In the genomic region with DNA sequence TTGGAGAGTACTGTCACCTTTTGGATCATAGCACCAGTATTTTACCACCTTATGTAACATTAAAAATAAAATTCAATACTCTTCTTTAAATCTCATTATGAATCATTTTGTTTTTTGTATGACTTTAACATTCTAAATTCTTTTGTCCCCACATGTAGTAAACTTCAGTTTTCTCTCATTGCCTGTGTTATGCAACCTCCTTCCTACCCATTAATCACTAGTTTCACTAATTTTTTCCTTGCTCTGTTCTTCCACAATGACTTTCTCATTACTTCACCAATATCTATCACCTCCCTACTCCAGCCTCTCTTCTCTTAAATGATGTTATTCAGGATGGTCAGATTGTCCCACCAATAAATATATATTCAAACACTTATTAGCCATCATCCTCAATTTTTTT, we compare ENCODE assay signal across 22 cellular contexts.
A peak's percentile ranks its signal among the peaks of the same experiment; 100 is the strongest.
DNase-seq lines count a peak whose midpoint lies in the region; ATAC-seq and TF ChIP-seq lines count a peak whose summit lies in the region.
"Had no signal": no experiment of that assay in that cellular context is flagged by ENCODE, and none has a peak within 500 bp of the region (broad histone marks: within the 10 kb centered on the region; RNA-seq: fewer than 3 reads in every experiment).

No MANE protein-coding gene starts in this region.

- H3K27ac ChIP-seq in HEK293 (ENCODE audit: extremely low read depth, low read depth, low read length) (no peak overlapping the region), brain microvascular endothelial cell (no peak overlapping the region)
- H3K27ac ChIP-seq: tibial nerve had no signal

- H3K27ac Mint-ChIP-seq in activated T-cell treated with anti-CD3 and anti-CD28 coated beads, Interleukin-2, amount 50 U/mL, for 24 hours: peak overlapping the region; percentile 67
- H3K27ac Mint-ChIP-seq in activated naive CD8-positive, alpha-beta T cell treated with anti-CD3 and anti-CD28 coated beads, Interleukin-2, amount 50 U/mL, for 24 hours: peak overlapping the region; percentile 8
- peak overlapping the region; percentile 8 for H3K27ac Mint-ChIP-seq in stimulated activated effector memory CD8-positive, alpha-beta T cell treated with anti-CD3 and anti-CD28 coated beads, Interleukin-12 subunit alpha, Interleukin-12 subunit beta, amount 100 ng/mL, for 72 hours

- no peaks in the 10 kb centered on the region for H3K4me1 ChIP-seq in HEK293 (ENCODE audit: control insufficient read depth, insufficient read depth, low read length)
- H3K4me1 ChIP-seq: BE2C, heart left ventricle, tibial nerve had no signal

- no peaks in the 10 kb centered on the region for H3K27me3 Mint-ChIP-seq in activated T-cell treated with anti-CD3 and anti-CD28 coated beads, Interleukin-2, amount 50 U/mL, for 24 hours
- no peaks in the 10 kb centered on the region for H3K27me3 Mint-ChIP-seq in activated naive CD8-positive, alpha-beta T cell treated with anti-CD3 and anti-CD28 coated beads, Interleukin-2, amount 50 U/mL, for 24 hours
- H3K27me3 Mint-ChIP-seq: activated CD4-positive, alpha-beta T cell treated with anti-CD3 and anti-CD28 coated beads for 36 hours; natural killer cell treated with Interleukin-12 subunit alpha and Interleukin-12 subunit beta and Interleukin-15 and Interleukin-18, amount 100 ng/mL, for 72 hours had no signal

- no peak overlapping the region for H3K4me3 ChIP-seq in HEK293 (ENCODE audit: low read depth, low read length)
- H3K4me3 ChIP-seq in brain microvascular endothelial cell (ENCODE audit: low read depth, low read length): no peak overlapping the region
- H3K4me3 ChIP-seq: heart left ventricle, mucosa of descending colon, tibial nerve had no signal

- H3K4me3 Mint-ChIP-seq in activated T-cell treated with anti-CD3 and anti-CD28 coated beads, Interleukin-2, amount 50 U/mL, for 24 hours: no peak overlapping the region
- no peak overlapping the region for H3K4me3 Mint-ChIP-seq in activated naive CD8-positive, alpha-beta T cell treated with anti-CD3 and anti-CD28 coated beads, Interleukin-2, amount 50 U/mL, for 24 hours
- H3K4me3 Mint-ChIP-seq in stimulated activated effector memory CD8-positive, alpha-beta T cell treated with anti-CD3 and anti-CD28 coated beads, Interleukin-12 subunit alpha, Interleukin-12 subunit beta, amount 100 ng/mL, for 72 hours: no peak overlapping the region
- H3K4me3 Mint-ChIP-seq: activated CD4-positive, alpha-beta T cell treated with anti-CD3 and anti-CD28 coated beads for 36 hours; brain; natural killer cell treated with Interleukin-12 subunit alpha and Interleukin-12 subunit beta and Interleukin-15 and Interleukin-18, amount 100 ng/mL, for 72 hours had no signal

- H3K9me3 ChIP-seq in HEK293 (ENCODE audit: control insufficient read depth, insufficient read depth, low read depth, low read length): no peaks in the 10 kb centered on the region
- H3K9me3 ChIP-seq: BE2C, heart left ventricle, mucosa of descending colon, tibial nerve had no signal

- H3K4me1 Mint-ChIP-seq in activated T-cell treated with anti-CD3 and anti-CD28 coated beads, Interleukin-2, amount 50 U/mL, for 24 hours (ENCODE audit: low read depth): peaks cover 14% of the 10 kb centered on the region
- H3K4me1 Mint-ChIP-seq in activated naive CD8-positive, alpha-beta T cell treated with anti-CD3 and anti-CD28 coated beads, Interleukin-2, amount 50 U/mL, for 24 hours: peaks cover 6% of the 10 kb centered on the region
- peaks cover 6% of the 10 kb centered on the region for H3K4me1 Mint-ChIP-seq in stimulated activated effector memory CD8-positive, alpha-beta T cell treated with anti-CD3 and anti-CD28 coated beads, Interleukin-12 subunit alpha, Interleukin-12 subunit beta, amount 100 ng/mL, for 72 hours
- H3K4me1 Mint-ChIP-seq: brain had no signal

- no peaks in the 10 kb centered on the region for H3K27me3 ChIP-seq in brain microvascular endothelial cell (replicated peaks)
- H3K27me3 ChIP-seq: BE2C, heart left ventricle, tibial nerve had no signal

- TF ChIP-seq CTCF in HEK293 (tag by site-specific recombination; IDR thresholded peaks at IDR 0.05) (no peak), brain microvascular endothelial cell (IDR thresholded peaks at IDR 0.05; ENCODE audit: low read depth, low read length, missing control alignments) (no peak)

- in situ Hi-C loops in brain microvascular endothelial cell (cut with HindIII; ENCODE audit: low pct_ligation_motif_present, low sequenced_read_pairs): no loop called here

- H3K36me3 Mint-ChIP-seq in activated T-cell treated with anti-CD3 and anti-CD28 coated beads, Interleukin-2, amount 50 U/mL, for 24 hours (ENCODE audit: low read depth): peaks cover 98% of the 10 kb centered on the region
- H3K36me3 Mint-ChIP-seq in activated naive CD8-positive, alpha-beta T cell treated with anti-CD3 and anti-CD28 coated beads, Interleukin-2, amount 50 U/mL, for 24 hours (ENCODE audit: low read depth): peaks cover 53% of the 10 kb centered on the region
- peaks cover 99% of the 10 kb centered on the region for H3K36me3 Mint-ChIP-seq in stimulated activated effector memory CD8-positive, alpha-beta T cell treated with anti-CD3 and anti-CD28 coated beads, Interleukin-12 subunit alpha, Interleukin-12 subunit beta, amount 100 ng/mL, for 72 hours

- CTCF ChIA-PET in HEK293 (lab: Yijun Ruan, JAX): interaction anchor here (0.6 kb wide), 1 partner anchor 8 kb away, joined by 3 read pairs; no protein-coding TSS in a partner anchor

- H3K36me3 ChIP-seq in HEK293 (ENCODE audit: control insufficient read depth in 2 of 2, insufficient read depth in 1 of 2, low read length in 2 of 2): peaks cover 74 to 92% of the 10 kb centered on the region in 2 experiments
- peaks cover 63% of the 10 kb centered on the region for H3K36me3 ChIP-seq in brain microvascular endothelial cell (replicated peaks)

- POLR2A ChIA-PET in HEK293 (lab: Yijun Ruan, JAX): no interaction called here

- no peak for ATAC-seq in activated naive CD8-positive, alpha-beta T cell treated with anti-CD3 and anti-CD28 coated beads, Interleukin-2, amount 50 U/mL, for 24 hours
- no peak for ATAC-seq in stimulated activated effector memory CD8-positive, alpha-beta T cell treated with anti-CD3 and anti-CD28 coated beads, Interleukin-12 subunit alpha, Interleukin-12 subunit beta, amount 100 ng/mL, for 72 hours
- ATAC-seq in HG02973 (IDR thresholded peaks at IDR 0.05; ENCODE audit: unreplicated experiment): no peak
- ATAC-seq: activated CD4-positive, alpha-beta T cell treated with anti-CD3 and anti-CD28 coated beads for 36 hours; heart left ventricle; mucosa of descending colon; natural killer cell treated with Interleukin-12 subunit alpha and Interleukin-12 subunit beta and Interleukin-15 and Interleukin-18, amount 100 ng/mL, for 72 hours had no signal

- H3K9me3 Mint-ChIP-seq in activated T-cell treated with anti-CD3 and anti-CD28 coated beads, Interleukin-2, amount 50 U/mL, for 24 hours: no peaks in the 10 kb centered on the region
- H3K9me3 Mint-ChIP-seq in activated naive CD8-positive, alpha-beta T cell treated with anti-CD3 and anti-CD28 coated beads, Interleukin-2, amount 50 U/mL, for 24 hours: no peaks in the 10 kb centered on the region
- H3K9me3 Mint-ChIP-seq in stimulated activated effector memory CD8-positive, alpha-beta T cell treated with anti-CD3 and anti-CD28 coated beads, Interleukin-12 subunit alpha, Interleukin-12 subunit beta, amount 100 ng/mL, for 72 hours: no peaks in the 10 kb centered on the region
- H3K9me3 Mint-ChIP-seq: brain; natural killer cell treated with Interleukin-12 subunit alpha and Interleukin-12 subunit beta and Interleukin-15 and Interleukin-18, amount 100 ng/mL, for 72 hours had no signal

- DNase-seq in activated T-cell treated with anti-CD3 and anti-CD28 coated beads, Interleukin-2, amount 50 U/mL, for 24 hours: no peak
- DNase-seq in activated T-cell treated with anti-CD3 and anti-CD28 coated beads, Interleukin-2, amount 50 U/mL, for 1 hour: no peak
- DNase-seq in activated naive CD8-positive, alpha-beta T cell treated with anti-CD3 and anti-CD28 coated beads, Interleukin-2, amount 50 U/mL, for 24 hours: no peak
- DNase-seq in stimulated activated effector memory CD8-positive, alpha-beta T cell treated with anti-CD3 and anti-CD28 coated beads, Interleukin-12 subunit alpha, Interleukin-12 subunit beta, amount 100 ng/mL, for 72 hours (ENCODE audit: low spot score in 2 of 2): no peak
- no peak for DNase-seq in NCI-H2029 (lab: John Stamatoyannopoulos, UW)
- DNase-seq in brain microvascular endothelial cell: no peak
- DNase-seq: activated CD4-positive, alpha-beta T cell treated with anti-CD3 and anti-CD28 coated beads for 36 hours; BE2C; foreskin fibroblast; heart left ventricle; Karpas-422; mucosa of descending colon; NCI-H1048; NCI-H1694 treated with DMSO at 0.1 percent for 48 hours; NCI-H2171 treated with DMSO at 0.1 percent for 48 hours; NCI-H524 treated with DMSO at 0.1 percent for 48 hours; SHP77 had no signal

TF ChIP-seq in HEK293, 187 proteins besides CTCF, POLR2A, EP300 and RAD21:
- TF ChIP-seq PRDM1 (tag by site-specific recombination; IDR thresholded peaks at IDR 0.05) (0 out of 2 replicates have a peak, but pooled peaks have one; percentile 16), ZNF521 (tag by site-specific recombination; IDR thresholded peaks at IDR 0.05) (no peak), ZNF146 (tag by site-specific recombination; IDR thresholded peaks at IDR 0.05) (no peak)
- TF ChIP-seq, protein P1, sequence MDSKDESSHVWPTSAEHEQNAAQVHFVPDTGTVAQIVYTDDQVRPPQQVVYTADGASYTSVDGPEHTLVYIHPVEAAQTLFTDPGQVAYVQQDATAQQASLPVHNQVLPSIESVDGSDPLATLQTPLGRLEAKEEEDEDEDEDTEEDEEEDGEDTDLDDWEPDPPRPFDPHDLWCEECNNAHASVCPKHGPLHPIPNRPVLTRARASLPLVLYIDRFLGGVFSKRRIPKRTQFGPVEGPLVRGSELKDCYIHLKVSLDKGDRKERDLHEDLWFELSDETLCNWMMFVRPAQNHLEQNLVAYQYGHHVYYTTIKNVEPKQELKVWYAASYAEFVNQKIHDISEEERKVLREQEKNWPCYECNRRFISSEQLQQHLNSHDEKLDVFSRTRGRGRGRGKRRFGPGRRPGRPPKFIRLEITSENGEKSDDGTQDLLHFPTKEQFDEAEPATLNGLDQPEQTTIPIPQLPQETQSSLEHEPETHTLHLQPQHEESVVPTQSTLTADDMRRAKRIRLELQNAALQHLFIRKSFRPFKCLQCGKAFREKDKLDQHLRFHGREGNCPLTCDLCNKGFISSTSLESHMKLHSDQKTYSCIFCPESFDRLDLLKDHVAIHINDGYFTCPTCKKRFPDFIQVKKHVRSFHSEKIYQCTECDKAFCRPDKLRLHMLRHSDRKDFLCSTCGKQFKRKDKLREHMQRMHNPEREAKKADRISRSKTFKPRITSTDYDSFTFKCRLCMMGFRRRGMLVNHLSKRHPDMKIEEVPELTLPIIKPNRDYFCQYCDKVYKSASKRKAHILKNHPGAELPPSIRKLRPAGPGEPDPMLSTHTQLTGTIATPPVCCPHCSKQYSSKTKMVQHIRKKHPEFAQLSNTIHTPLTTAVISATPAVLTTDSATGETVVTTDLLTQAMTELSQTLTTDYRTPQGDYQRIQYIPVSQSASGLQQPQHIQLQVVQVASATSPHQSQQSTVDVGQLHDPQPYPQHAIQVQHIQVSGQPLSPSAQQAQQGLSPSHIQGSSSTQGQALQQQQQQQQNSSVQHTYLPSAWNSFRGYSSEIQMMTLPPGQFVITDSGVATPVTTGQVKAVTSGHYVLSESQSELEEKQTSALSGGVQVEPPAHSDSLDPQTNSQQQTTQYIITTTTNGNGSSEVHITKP (tag by site-specific recombination; IDR thresholded peaks at IDR 0.05): no peak

Comparison
In these comparisons a context has a peak if more than half of its experiments do, and no peak if none do; other contexts are left out.
1. H3K27ac Mint-ChIP-seq: peak in every context shown above with its lines; median percentile 67 in activated T-cell treated with anti-CD3 and anti-CD28 coated beads, Interleukin-2, amount 50 U/mL, for 24 hours; 8 in activated naive CD8-positive, alpha-beta T cell treated with anti-CD3 and anti-CD28 coated beads, Interleukin-2, amount 50 U/mL, for 24 hours; 8 in stimulated activated effector memory CD8-positive, alpha-beta T cell treated with anti-CD3 and anti-CD28 coated beads, Interleukin-12 subunit alpha, Interleukin-12 subunit beta, amount 100 ng/mL, for 72 hours.